In genomic region chr2:64602436-64602835, GRCh38 we compare ENCODE assay signal across 29 cellular contexts.
"Had no signal": no experiment of that assay in that cellular context is flagged by ENCODE, and none has a peak within 500 bp of the region (broad histone marks: within the 10 kb centered on the region; RNA-seq: fewer than 3 reads in every experiment).

No MANE protein-coding gene starts in this region.

- H3K27ac Mint-ChIP-seq: activated CD4-positive, alpha-beta T cell treated with anti-CD3 and anti-CD28 coated beads for 36 hours; activated CD8-positive, alpha-beta T cell treated with anti-CD3 and anti-CD28 coated beads for 36 hours; activated naive CD4-positive, alpha-beta T cell treated with anti-CD3 and anti-CD28 coated beads, Interleukin-2, amount 50 U/mL, for 72 hours; activated naive CD8-positive, alpha-beta T cell treated with anti-CD3 and anti-CD28 coated beads, Interleukin-2, amount 10 ng/mL, durations not matched to agents 7 days and 5 days; activated T-helper 17 cell treated with anti-CD3 and anti-CD28 coated beads, Interleukin-2, amount 50 U/mL, for 72 hours; brain had no signal

- ATAC-seq: activated CD4-positive, alpha-beta T cell treated with anti-CD3 and anti-CD28 coated beads for 36 hours; activated CD8-positive, alpha-beta T cell treated with anti-CD3 and anti-CD28 coated beads for 36 hours; activated naive CD4-positive, alpha-beta T cell treated with anti-CD3 and anti-CD28 coated beads, Interleukin-2, amount 50 U/mL, for 72 hours; activated T-cell treated with anti-CD3 and anti-CD28 coated beads, Interleukin-2, amount 50 U/mL, for 4 hours; activated T-helper 17 cell treated with anti-CD3 and anti-CD28 coated beads, Interleukin-2, amount 50 U/mL, for 72 hours; gastroesophageal sphincter had no signal

- FAIRE-seq: endometrium, endothelial cell of umbilical vein had no signal

- DNase-seq: activated CD4-positive, alpha-beta T cell treated with anti-CD3 and anti-CD28 coated beads for 36 hours; activated CD4-positive, alpha-beta T cell treated with anti-CD3 and anti-CD28 coated beads, Interleukin-2, amount 50 U/mL, for 1 hour; activated CD4-positive, alpha-beta T cell treated with anti-CD3 and anti-CD28 coated beads, Interleukin-2, amount 50 U/mL, for 48 hours; activated CD4-positive, CD25-positive, alpha-beta regulatory T cell; activated CD4-positive, CD25-positive, alpha-beta regulatory T cell treated with anti-CD3 and anti-CD28 coated beads, Interleukin-2, amount 50 U/mL, for 72 hours; activated CD8-positive, alpha-beta memory T cell treated with anti-CD3 and anti-CD28 coated beads for 24 hours; activated CD8-positive, alpha-beta T cell treated with anti-CD3 and anti-CD28 coated beads for 36 hours; activated effector memory CD4-positive, alpha-beta T cell treated with Interleukin-2 at 50 U/mL for 16 hours; activated gamma-delta T cell treated with Interleukin-2 at 50 U/mL for 16 hours; activated naive CD4-positive, alpha-beta T cell treated with Interleukin-2 at 50 U/mL for 16 hours; activated naive CD8-positive, alpha-beta T cell treated with anti-CD3 and anti-CD28 coated beads, Interleukin-2, amount 10 ng/mL, durations not matched to agents 7 days and 5 days; activated T-cell treated with anti-CD3 and anti-CD28 coated beads, Interleukin-2, amount 50 U/mL, for 4 hours; central memory CD4-positive, alpha-beta T cell; cerebellar nuclear complex; colonic mucosa; effector CD8-positive, alpha-beta T cell; esophagus squamous epithelium; foreskin melanocyte; T-helper 2 cell had no signal

- H3K36me3 Mint-ChIP-seq: activated naive CD8-positive, alpha-beta T cell treated with anti-CD3 and anti-CD28 coated beads, Interleukin-2, amount 10 ng/mL, durations not matched to agents 7 days and 5 days had no signal

- H3K9me3 Mint-ChIP-seq: activated CD8-positive, alpha-beta T cell treated with anti-CD3 and anti-CD28 coated beads for 36 hours; activated T-cell treated with anti-CD3 and anti-CD28 coated beads, Interleukin-2, amount 50 U/mL, for 4 hours had no signal

- H3K27me3 Mint-ChIP-seq: activated CD4-positive, alpha-beta T cell treated with anti-CD3 and anti-CD28 coated beads for 36 hours; activated CD8-positive, alpha-beta T cell treated with anti-CD3 and anti-CD28 coated beads for 36 hours; activated T-helper 17 cell treated with anti-CD3 and anti-CD28 coated beads, Interleukin-2, amount 50 U/mL, for 72 hours had no signal

- H3K27me3 ChIP-seq: ascending aorta, breast epithelium, cardiac muscle cell, colonic mucosa, esophagus squamous epithelium, gastroesophageal sphincter had no signal

- H3K27ac ChIP-seq: ascending aorta, breast epithelium, cardiac muscle cell, colonic mucosa, epithelial cell of prostate, esophagus squamous epithelium, gastroesophageal sphincter had no signal

- H3K9me3 ChIP-seq: ascending aorta, breast epithelium, colonic mucosa, esophagus squamous epithelium, gastroesophageal sphincter had no signal

- H3K4me3 Mint-ChIP-seq: activated CD4-positive, alpha-beta T cell treated with anti-CD3 and anti-CD28 coated beads for 36 hours; activated CD8-positive, alpha-beta T cell treated with anti-CD3 and anti-CD28 coated beads for 36 hours; activated naive CD8-positive, alpha-beta T cell treated with anti-CD3 and anti-CD28 coated beads, Interleukin-2, amount 10 ng/mL, durations not matched to agents 7 days and 5 days; activated T-cell treated with anti-CD3 and anti-CD28 coated beads, Interleukin-2, amount 50 U/mL, for 4 hours; activated T-helper 17 cell treated with anti-CD3 and anti-CD28 coated beads, Interleukin-2, amount 50 U/mL, for 72 hours; brain had no signal

- H3K4me3 ChIP-seq: ascending aorta, breast epithelium, cardiac muscle cell, colonic mucosa, esophagus squamous epithelium, gastroesophageal sphincter had no signal

- H3K36me3 ChIP-seq: ascending aorta, breast epithelium, cardiac muscle cell, colonic mucosa, esophagus squamous epithelium, gastroesophageal sphincter had no signal
